In the genomic region with DNA sequence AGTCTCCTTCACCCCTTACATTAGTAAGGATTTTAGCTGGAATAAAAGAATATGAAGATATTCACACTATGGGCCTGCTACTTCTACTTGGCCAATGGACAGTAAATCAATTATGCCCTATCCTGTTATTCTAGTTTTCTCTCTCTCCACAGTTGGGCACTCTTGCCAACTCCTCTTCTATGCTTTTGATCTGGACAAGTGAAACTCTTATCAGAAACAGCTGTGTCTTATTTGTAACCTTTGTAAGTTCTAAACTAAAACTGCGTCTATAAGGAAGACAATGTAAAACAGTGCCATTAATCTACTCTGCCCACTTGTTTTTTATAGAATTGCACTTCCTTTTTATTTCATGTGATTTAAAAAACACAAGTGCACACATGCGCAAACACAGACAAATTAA, we compare ENCODE assay signal across 16 cellular contexts.
DNase-seq lines count a peak whose midpoint lies in the region; ATAC-seq and TF ChIP-seq lines count a peak whose summit lies in the region.
"Had no signal": no experiment of that assay in that cellular context is flagged by ENCODE, and none has a peak within 500 bp of the region (broad histone marks: within the 10 kb centered on the region; RNA-seq: fewer than 3 reads in every experiment).

No MANE protein-coding gene starts in this region.

- no peaks in the 10 kb centered on the region for H3K36me3 ChIP-seq in parathyroid adenoma (ENCODE audit: control insufficient read depth, insufficient read depth, low read length)

- no peaks in the 10 kb centered on the region for H3K27me3 Mint-ChIP-seq in activated B cell treated with CpG ODN at 0.5 μM for 24 hours
- no peaks in the 10 kb centered on the region for H3K27me3 Mint-ChIP-seq in activated CD8-positive, alpha-beta T cell treated with anti-CD3 and anti-CD28 coated beads for 36 hours
- H3K27me3 Mint-ChIP-seq: T-helper 17 cell had no signal

- peak overlapping the region; percentile 32 for H3K27ac Mint-ChIP-seq in activated B cell treated with CpG ODN at 0.5 μM for 24 hours
- no peak overlapping the region for H3K27ac Mint-ChIP-seq in activated CD8-positive, alpha-beta T cell treated with anti-CD3 and anti-CD28 coated beads for 36 hours
- H3K27ac Mint-ChIP-seq: T-helper 17 cell had no signal

- POLR2A ChIA-PET in activated B cell treated with CpG ODN at 0.5 μM for 24 hours (lab: Charles Lee): interaction anchor here (0.6 kb wide), 1 partner anchor 94 kb away, joined by 4 read pairs; no protein-coding TSS in a partner anchor
- POLR2A ChIA-PET in activated CD8-positive, alpha-beta T cell treated with anti-CD3 and anti-CD28 coated beads for 36 hours (lab: Charles Lee): no interaction called here

- DNase-seq in NCI-H2029 treated with DMSO at 0.1 percent for 48 hours (lab: John Stamatoyannopoulos, UW) (peak; percentile 44), activated B cell treated with CpG ODN at 0.5 μM for 24 hours (no peak), globus pallidus (ENCODE audit: low spot score) (peak; percentile 58), SKM-1 (lab: John Stamatoyannopoulos, UW; ENCODE audit: unreplicated experiment) (no peak), DMS79 treated with DMSO at 0.1 percent for 48 hours (lab: John Stamatoyannopoulos, UW) (no peak)
- no peak for DNase-seq in activated CD8-positive, alpha-beta T cell treated with anti-CD3 and anti-CD28 coated beads for 36 hours
- DNase-seq: DND-41; kidney glomerular epithelial cell; NCI-H1694; NCI-H446 treated with DMSO at 0.1 percent for 48 hours; Right ventricle myocardium superior; stimulated activated CD4-positive, alpha-beta T cell treated with anti-CD3 and anti-CD28 coated beads, Interleukin-2, amount 100 ng/mL, for 48 hours; T-helper 17 cell had no signal

- H3K27ac ChIP-seq in parathyroid adenoma: peak overlapping the region; percentile 77

- peak overlapping the region; percentile 22 for H3K4me2 ChIP-seq in parathyroid adenoma (ENCODE audit: low read length)

- peaks cover 19% of the 10 kb centered on the region for H3K4me1 Mint-ChIP-seq in activated B cell treated with CpG ODN at 0.5 μM for 24 hours
- H3K4me1 Mint-ChIP-seq in activated CD8-positive, alpha-beta T cell treated with anti-CD3 and anti-CD28 coated beads for 36 hours (ENCODE audit: low read depth): no peaks in the 10 kb centered on the region
- H3K4me1 Mint-ChIP-seq: T-helper 17 cell had no signal

- intact Hi-C loops in activated B cell treated with CpG ODN at 0.5 μM for 24 hours (cut with micrococcal nuclease): no loop called here
- intact Hi-C loops in activated CD8-positive, alpha-beta T cell treated with anti-CD3 and anti-CD28 coated beads for 36 hours (cut with micrococcal nuclease): no loop called here

- H3K9me3 Mint-ChIP-seq in activated B cell treated with CpG ODN at 0.5 μM for 24 hours: no peaks in the 10 kb centered on the region
- no peaks in the 10 kb centered on the region for H3K9me3 Mint-ChIP-seq in activated CD8-positive, alpha-beta T cell treated with anti-CD3 and anti-CD28 coated beads for 36 hours

- no peak overlapping the region for H3K9ac ChIP-seq in parathyroid adenoma

- no peaks in the 10 kb centered on the region for H3K9me3 ChIP-seq in parathyroid adenoma (ENCODE audit: control insufficient read depth, low read length)

- CTCF ChIA-PET in activated B cell treated with CpG ODN at 0.5 μM for 24 hours (lab: Charles Lee): no interaction called here
- CTCF ChIA-PET in activated CD8-positive, alpha-beta T cell treated with anti-CD3 and anti-CD28 coated beads for 36 hours (lab: Charles Lee): interaction anchor here (1.6 kb wide), 1 partner anchor 10 kb away, joined by 4 read pairs; no protein-coding TSS in a partner anchor

- no peaks in the 10 kb centered on the region for H3K4me1 ChIP-seq in parathyroid adenoma

- no peak overlapping the region for H3K4me3 Mint-ChIP-seq in activated B cell treated with CpG ODN at 0.5 μM for 24 hours
- no peak overlapping the region for H3K4me3 Mint-ChIP-seq in activated CD8-positive, alpha-beta T cell treated with anti-CD3 and anti-CD28 coated beads for 36 hours
- H3K4me3 Mint-ChIP-seq: T-helper 17 cell had no signal

- H2AFZ ChIP-seq in parathyroid adenoma: no peak overlapping the region

- ATAC-seq in activated B cell treated with CpG ODN at 0.5 μM for 24 hours (ENCODE audit: low read depth) (no peak), GM18498 (IDR thresholded peaks at IDR 0.05; ENCODE audit: unreplicated experiment) (no peak)
- ATAC-seq in activated CD8-positive, alpha-beta T cell treated with anti-CD3 and anti-CD28 coated beads for 36 hours: no peak
- ATAC-seq: activated CD4-positive, CD25-positive, alpha-beta regulatory T cell treated with anti-CD3 and anti-CD28 coated beads, Interleukin-2, amount 50 U/mL, for 24 hours; T-helper 17 cell had no signal

- no peaks in the 10 kb centered on the region for H3K27me3 ChIP-seq in parathyroid adenoma (ENCODE audit: control insufficient read depth, insufficient read depth, low read length)

- peaks cover 4% of the 10 kb centered on the region for H3K36me3 Mint-ChIP-seq in activated B cell treated with CpG ODN at 0.5 μM for 24 hours (ENCODE audit: low read depth)
- H3K36me3 Mint-ChIP-seq in activated CD8-positive, alpha-beta T cell treated with anti-CD3 and anti-CD28 coated beads for 36 hours (ENCODE audit: low read depth): peaks cover 2% of the 10 kb centered on the region

- no peaks in the 10 kb centered on the region for H3K79me2 ChIP-seq in parathyroid adenoma

- H3K4me3 ChIP-seq in parathyroid adenoma (ENCODE audit: low read depth, low read length): no peak overlapping the region

- TF ChIP-seq CTCF in activated B cell treated with CpG ODN at 0.5 μM for 24 hours (IDR thresholded peaks at IDR 0.05) (no peak), parathyroid adenoma (IDR thresholded peaks at IDR 0.05) (no peak)
- no peak for TF ChIP-seq CTCF in activated CD8-positive, alpha-beta T cell treated with anti-CD3 and anti-CD28 coated beads for 36 hours (IDR thresholded peaks at IDR 0.05)

Comparison
In these comparisons a context has a peak if more than half of its experiments do, and no peak if none do; other contexts are left out.
1. DNase-seq: peak in NCI-H2029 treated with DMSO at 0.1 percent for 48 hours (single experiment) and globus pallidus (single experiment); none in activated B cell treated with CpG ODN at 0.5 μM for 24 hours (single experiment), activated CD8-positive, alpha-beta T cell treated with anti-CD3 and anti-CD28 coated beads for 36 hours (single experiment), SKM-1 (single experiment) and DMS79 treated with DMSO at 0.1 percent for 48 hours (single experiment).